Comparison of ENCODE assay signal across 8 cellular contexts in genomic region chr1:66446261-66447001, GRCh38.
DNase-seq lines count a peak whose midpoint lies in the region; ATAC-seq and TF ChIP-seq lines count a peak whose summit lies in the region.

No MANE protein-coding gene starts in this region.

- H3K9ac ChIP-seq in NT2/D1 (ENCODE audit: insufficient read length, low read depth): no peak overlapping the region

- no peak overlapping the region for H3K27ac ChIP-seq in ascending aorta
- peak overlapping the region in 1 of 2 donors; percentile 14 for H3K27ac ChIP-seq in right atrium auricular region
- peak overlapping the region in 3 of 4 donors; percentile 36 to 42 (median 39) for H3K27ac ChIP-seq in gastrocnemius medialis

- no peak for TF ChIP-seq POLR2A in gastrocnemius medialis (IDR thresholded peaks at IDR 0.05)

- in situ Hi-C loops in gastrocnemius medialis (cut with MboI; ENCODE audit: low sequenced_read_pairs in 4 of 4): loop anchor here in 1 of 4 donors (10.0 kb wide), 1 partner anchor 492 kb away; no protein-coding TSS in a partner anchor

- H3K36me3 Mint-ChIP-seq in activated CD8-positive, alpha-beta memory T cell treated with anti-CD3 and anti-CD28 coated beads, Interleukin-2, amount 10 ng/mL, durations not matched to agents 7 days and 5 days: peaks cover 2% of the 10 kb centered on the region

- no peaks in the 10 kb centered on the region for H3K27me3 ChIP-seq in NT2/D1 (ENCODE audit: insufficient read depth, insufficient read length)
- no peaks in the 10 kb centered on the region for H3K27me3 ChIP-seq in ascending aorta
- H3K27me3 ChIP-seq in right atrium auricular region: no peaks in the 10 kb centered on the region
- H3K27me3 ChIP-seq in gastrocnemius medialis: no peaks in the 10 kb centered on the region

- H3K36me3 ChIP-seq in NT2/D1 (ENCODE audit: insufficient read depth, insufficient read length, low read length): no peaks in the 10 kb centered on the region
- H3K36me3 ChIP-seq in ascending aorta: no peaks in the 10 kb centered on the region
- no peaks in the 10 kb centered on the region for H3K36me3 ChIP-seq in right atrium auricular region
- H3K36me3 ChIP-seq in gastrocnemius medialis: no peaks in the 10 kb centered on the region

- H3K4me3 Mint-ChIP-seq in activated CD8-positive, alpha-beta memory T cell treated with anti-CD3 and anti-CD28 coated beads, Interleukin-2, amount 10 ng/mL, durations not matched to agents 7 days and 5 days: peak overlapping the region; percentile 85

- TF ChIP-seq CTCF in ascending aorta (IDR thresholded peaks at IDR 0.05): peak; percentile 73 to 87 (median 75)
- TF ChIP-seq CTCF in right atrium auricular region (IDR thresholded peaks at IDR 0.05): peak; percentile 75 to 91
- peak; percentile 87 to 96 (median 92) for TF ChIP-seq CTCF in gastrocnemius medialis (IDR thresholded peaks at IDR 0.05 in 4 of 5, conservative IDR thresholded peaks at IDR 0.05 in 1 of 5)

- H3K9me3 Mint-ChIP-seq in activated CD8-positive, alpha-beta memory T cell treated with anti-CD3 and anti-CD28 coated beads, Interleukin-2, amount 10 ng/mL, durations not matched to agents 7 days and 5 days (ENCODE audit: low read depth): no peaks in the 10 kb centered on the region

- peak; percentile 67 for ATAC-seq in activated CD8-positive, alpha-beta memory T cell treated with anti-CD3 and anti-CD28 coated beads, Interleukin-2, amount 10 ng/mL, durations not matched to agents 7 days and 5 days
- ATAC-seq in GM21529 (IDR thresholded peaks at IDR 0.05; ENCODE audit: unreplicated experiment): peak; percentile 54
- peak; percentile 84 to 87 for ATAC-seq in gastrocnemius medialis

- peaks cover 21% of the 10 kb centered on the region for H3K27me3 Mint-ChIP-seq in activated CD8-positive, alpha-beta memory T cell treated with anti-CD3 and anti-CD28 coated beads, Interleukin-2, amount 10 ng/mL, durations not matched to agents 7 days and 5 days

- peaks cover 33% of the 10 kb centered on the region for H3K4me1 Mint-ChIP-seq in activated CD8-positive, alpha-beta memory T cell treated with anti-CD3 and anti-CD28 coated beads, Interleukin-2, amount 10 ng/mL, durations not matched to agents 7 days and 5 days

- CTCF ChIA-PET in activated CD8-positive, alpha-beta memory T cell treated with anti-CD3 and anti-CD28 coated beads, Interleukin-2, amount 10 ng/mL, durations not matched to agents 7 days and 5 days (lab: Charles Lee): interaction anchor here (0.7 to 6.8 kb wide), 50 partner anchors 10 to 1239 kb away, joined by 3 to 406 read pairs (median 4); no protein-coding TSS in a partner anchor

- H3K4me3 ChIP-seq in NT2/D1 (ENCODE audit: insufficient read length, low read depth) (no peak overlapping the region), ascending aorta (no peak overlapping the region), right atrium auricular region (no peak overlapping the region), gastrocnemius medialis (no peak overlapping the region)

- H3K4me1 ChIP-seq in NT2/D1 (ENCODE audit: insufficient read depth, insufficient read length) (no peaks in the 10 kb centered on the region), ascending aorta (peaks cover 0 to 12% of the 10 kb centered on the region in 2 donors), right atrium auricular region (peaks cover 0 to 35% of the 10 kb centered on the region in 2 donors), gastrocnemius medialis (peaks cover 19 to 21% of the 10 kb centered on the region in 2 donors)

- DNase-seq in activated CD8-positive, alpha-beta memory T cell treated with anti-CD3 and anti-CD28 coated beads, Interleukin-2, amount 10 ng/mL, durations not matched to agents 7 days and 5 days: peak; percentile 53
- DNase-seq in activated CD8-positive, alpha-beta memory T cell treated with anti-CD3 and anti-CD28 coated beads, Interleukin-2, amount 50 U/mL, for 48 hours: no peak
- DNase-seq in HuH-7.5 (ENCODE audit: low spot score) (peak; percentile 33), NT2/D1 (ENCODE audit: low read depth, low spot score) (peak; percentile 68), ascending aorta (ENCODE audit: low spot score in 2 of 2) (no peak), right atrium auricular region (ENCODE audit: low spot score) (no peak), gastrocnemius medialis (no peak)

- intact Hi-C loops in ascending aorta (cut with DNase I) (loop anchor here (1.0 to 5.0 kb wide), 6 partner anchors 58 to 488 kb away; no protein-coding TSS in a partner anchor), gastrocnemius medialis (cut with DNase I; ENCODE audit: low total_unique reads) (loop anchor here (1.0 to 5.0 kb wide), 3 partner anchors 94 to 487 kb away; no protein-coding TSS in a partner anchor)

- H3K9me3 ChIP-seq in NT2/D1 (ENCODE audit: insufficient read depth, low read length) (no peaks in the 10 kb centered on the region), ascending aorta (no peaks in the 10 kb centered on the region), right atrium auricular region (no peaks in the 10 kb centered on the region), gastrocnemius medialis (no peaks in the 10 kb centered on the region)

- peak overlapping the region; percentile 98 for H3K27ac Mint-ChIP-seq in activated CD8-positive, alpha-beta memory T cell treated with anti-CD3 and anti-CD28 coated beads, Interleukin-2, amount 10 ng/mL, durations not matched to agents 7 days and 5 days

Comparison
In these comparisons a context has a peak if more than half of its experiments do, and no peak if none do; other contexts are left out.
1. DNase-seq: peak in activated CD8-positive, alpha-beta memory T cell treated with anti-CD3 and anti-CD28 coated beads, Interleukin-2, amount 10 ng/mL, durations not matched to agents 7 days and 5 days (single experiment), HuH-7.5 (single experiment) and NT2/D1 (single experiment); none in activated CD8-positive, alpha-beta memory T cell treated with anti-CD3 and anti-CD28 coated beads, Interleukin-2, amount 50 U/mL, for 48 hours (single experiment), ascending aorta (0 of 2), right atrium auricular region (single experiment) and gastrocnemius medialis (0 of 2).
2. H3K27ac ChIP-seq: peak in gastrocnemius medialis (3 of 4); none in ascending aorta (0 of 2).
3. Peak in every context shown above with its lines, with median percentiles within 50 percentile points of each other: ATAC-seq and CTCF ChIP-seq.